8 cellular contexts compared by ENCODE assay signal in genomic region chr12:52005903-52006703, GRCh38.
DNase-seq lines count a peak whose midpoint lies in the region; ATAC-seq and TF ChIP-seq lines count a peak whose summit lies in the region.

No MANE protein-coding gene starts in this region.

- H3K4me1 Mint-ChIP-seq in activated T-cell treated with anti-CD3 and anti-CD28 coated beads, Interleukin-2, amount 50 U/mL, for 24 hours (ENCODE audit: low read depth), result peaks cover 18% of the 10 kb centered on the region

- no peak for DNase-seq in activated T-cell treated with anti-CD3 and anti-CD28 coated beads, Interleukin-2, amount 50 U/mL, for 24 hours
- DNase-seq in activated T-cell treated with anti-CD3 and anti-CD28 coated beads for 4 hours, result no peak
- peak; percentile 65 for DNase-seq in SKM-1 treated with dmso at 0.1 percent for 144 hours (lab: John Stamatoyannopoulos, UW; ENCODE audit: unreplicated experiment)
- peak; percentile 70 for DNase-seq in germinal center (ENCODE audit: low spot score)
- no peak for DNase-seq in NCI-H2029 treated with DMSO at 0.1 percent for 48 hours (lab: John Stamatoyannopoulos, UW)
- DNase-seq in HK-2 (ENCODE audit: unreplicated experiment), result no peak

- H3K9ac ChIP-seq in parathyroid adenoma, result no peak overlapping the region

- H2AFZ ChIP-seq in parathyroid adenoma, result peak overlapping the region; percentile 72

- H3K27ac Mint-ChIP-seq in activated T-cell treated with anti-CD3 and anti-CD28 coated beads, Interleukin-2, amount 50 U/mL, for 24 hours, result peak overlapping the region; percentile 77

- no peak overlapping the region for H3K4me3 ChIP-seq in parathyroid adenoma (ENCODE audit: low read depth, low read length)

- H3K9me3 ChIP-seq in parathyroid adenoma (ENCODE audit: control insufficient read depth, low read length), result no peaks in the 10 kb centered on the region

- H3K79me2 ChIP-seq in parathyroid adenoma, result no peaks in the 10 kb centered on the region

- H3K27me3 ChIP-seq in parathyroid adenoma (ENCODE audit: control insufficient read depth, insufficient read depth, low read length), result no peaks in the 10 kb centered on the region

- peaks cover 15% of the 10 kb centered on the region for H3K27me3 Mint-ChIP-seq in activated T-cell treated with anti-CD3 and anti-CD28 coated beads, Interleukin-2, amount 50 U/mL, for 24 hours

- H3K27ac ChIP-seq in parathyroid adenoma, result no peak overlapping the region

- H3K36me3 ChIP-seq in parathyroid adenoma (ENCODE audit: control insufficient read depth, insufficient read depth, low read length), result no peaks in the 10 kb centered on the region

- H3K4me1 ChIP-seq in parathyroid adenoma, result peaks cover 2% of the 10 kb centered on the region

- H3K9me3 Mint-ChIP-seq in activated T-cell treated with anti-CD3 and anti-CD28 coated beads, Interleukin-2, amount 50 U/mL, for 24 hours, result no peaks in the 10 kb centered on the region

- H3K4me2 ChIP-seq in parathyroid adenoma (ENCODE audit: low read length), result peak overlapping the region; percentile 83

- peak; percentile 80 for ATAC-seq in HG03066 (IDR thresholded peaks at IDR 0.05; ENCODE audit: low read depth, unreplicated experiment)

- H3K4me3 Mint-ChIP-seq in activated T-cell treated with anti-CD3 and anti-CD28 coated beads, Interleukin-2, amount 50 U/mL, for 24 hours, result peak overlapping the region; percentile 75

- no peak for TF ChIP-seq CTCF in parathyroid adenoma (IDR thresholded peaks at IDR 0.05)

- H3K36me3 Mint-ChIP-seq in activated T-cell treated with anti-CD3 and anti-CD28 coated beads, Interleukin-2, amount 50 U/mL, for 24 hours (ENCODE audit: low read depth), result peaks cover 12% of the 10 kb centered on the region

Comparison
In these comparisons a context has a peak if more than half of its experiments do, and no peak if none do; other contexts are left out.
1. DNase-seq: peak in SKM-1 treated with dmso at 0.1 percent for 144 hours (single experiment) and germinal center (single experiment); none in activated T-cell treated with anti-CD3 and anti-CD28 coated beads, Interleukin-2, amount 50 U/mL, for 24 hours (single experiment), activated T-cell treated with anti-CD3 and anti-CD28 coated beads for 4 hours (single experiment), NCI-H2029 treated with DMSO at 0.1 percent for 48 hours (single experiment) and HK-2 (single experiment).